Comparison of ENCODE assay signal across 31 cellular contexts in the genomic region with DNA sequence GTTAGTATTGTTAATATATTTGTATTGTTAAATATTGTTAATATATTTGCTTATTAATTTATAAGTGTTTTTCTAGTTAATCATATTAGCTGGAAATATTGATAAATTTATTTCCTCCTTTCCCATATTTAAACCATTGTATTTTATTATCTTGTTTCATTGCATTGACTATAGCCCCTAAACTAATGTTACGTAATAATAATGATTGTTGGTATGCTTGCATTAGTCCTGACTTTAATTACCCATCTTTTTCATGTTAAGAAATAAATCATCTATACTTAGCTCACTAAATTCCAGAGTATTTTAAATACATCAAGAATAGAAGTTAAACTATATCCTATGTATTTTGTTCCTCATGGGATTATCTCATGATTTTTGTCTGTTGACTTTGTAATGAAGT.
DNase-seq lines count a peak whose midpoint lies in the region; ATAC-seq, FAIRE-seq and TF ChIP-seq lines count a peak whose summit lies in the region.
"Had no signal": no experiment of that assay in that cellular context is flagged by ENCODE, and none has a peak within 500 bp of the region (broad histone marks: within the 10 kb centered on the region; RNA-seq: fewer than 3 reads in every experiment).

No MANE protein-coding gene starts in this region.

- no peak overlapping the region for H4K5ac ChIP-seq in IMR-90 (ENCODE audit: low read depth, low read length)

- BruUV-seq in HepG2 (replicated peaks; lab: Mats Ljungman, UMichigan) (no TSS peak), IMR-90 (replicated peaks; lab: Mats Ljungman, UMichigan) (no TSS peak), K562 (replicated peaks; lab: Mats Ljungman, UMichigan) (no TSS peak)

- H3K4me2 ChIP-seq in HepG2 (ENCODE audit: low read depth, low read length) (no peak overlapping the region), IMR-90 (ENCODE audit: low read depth, low read length) (no peak overlapping the region), K562 (ENCODE audit: insufficient read depth, low read length) (no peak overlapping the region)
- H3K4me2 ChIP-seq: A549; BLaER1; BLaER1 treated with 17β-estradiol and CSF1 and Interleukin-3, amounts not matched to agents 10 nM and 100 nM had no signal

- H4K20me1 ChIP-seq in HepG2 (ENCODE audit: insufficient read depth, low read length), result no peaks in the 10 kb centered on the region
- H4K20me1 ChIP-seq in IMR-90 (ENCODE audit: insufficient read depth, low read length), result no peaks in the 10 kb centered on the region
- no peaks in the 10 kb centered on the region for H4K20me1 ChIP-seq in K562 (replicated peaks; ENCODE audit: control insufficient read depth, insufficient read depth, low read length)
- H4K20me1 ChIP-seq: BLaER1; BLaER1 treated with 17β-estradiol and CSF1 and Interleukin-3, amounts not matched to agents 10 nM and 100 nM had no signal

- no peak overlapping the region for H3K4ac ChIP-seq in IMR-90 (ENCODE audit: low read depth, low read length)

- DNase-seq in HepG2 (ENCODE audit: low spot score) (no peak), right lobe of liver (no peak), IMR-90 (no peak), K562 (ENCODE audit: extremely low read depth in 1 of 4, low spot score in 3 of 4) (no peak), EL (no peak)
- DNase-seq: 8988T; ACHN; AML-193; BE2C; C1 segment of cervical spinal cord; Caco-2; Calu3; CD4-positive, alpha-beta memory T cell; CD4-positive, alpha-beta T cell; CD4-positive, CD25-positive, alpha-beta regulatory T cell; CD8-positive, alpha-beta memory T cell; CD8-positive, alpha-beta T cell; COR-L47; DMS 273 treated with DMSO at 0.1 percent for 48 hours; DMS153; DMS53; DMS79; DMS79 treated with DMSO at 0.1 percent for 48 hours; DND-41 had no signal

- H3K36me3 ChIP-seq in HepG2 (replicated peaks in 1 of 2; ENCODE audit: control insufficient read depth in 1 of 2, insufficient read depth in 2 of 2, low read length in 2 of 2) (no peaks in the 10 kb centered on the region), right lobe of liver (no peaks in the 10 kb centered on the region), IMR-90 (ENCODE audit: control insufficient read depth, insufficient read depth, low read length) (no peaks in the 10 kb centered on the region), K562 (ENCODE audit: control insufficient read depth, insufficient read depth, low read length) (no peaks in the 10 kb centered on the region)
- H3K36me3 ChIP-seq: BE2C; BLaER1; BLaER1 treated with 17β-estradiol and CSF1 and Interleukin-3, amounts not matched to agents 10 nM and 100 nM had no signal

- TF ChIP-seq POLR2A in HepG2 (IDR thresholded peaks at IDR 0.05; ENCODE audit: insufficient read depth in 1 of 2, low read depth in 2 of 2, low read length in 2 of 2), result no peak
- no peak for TF ChIP-seq POLR2A in right lobe of liver (IDR thresholded peaks at IDR 0.05)
- no peak for TF ChIP-seq POLR2A in IMR-90 (IDR thresholded peaks at IDR 0.05; ENCODE audit: low read depth, low read length)
- no peak for TF ChIP-seq POLR2A in K562 (conservative IDR thresholded peaks at IDR 0.05)

- FAIRE-seq in HepG2 (lab: Jason Lieb, UNC) (no peak), K562 (lab: Jason Lieb, UNC) (no peak)
- FAIRE-seq: A549, D721Med had no signal

- ATAC-seq in HepG2 (no peak), right lobe of liver (no peak), IMR-90 (ENCODE audit: low read depth) (no peak), K562 (no peak), GM18861 (IDR thresholded peaks at IDR 0.05; ENCODE audit: unreplicated experiment) (no peak)
- ATAC-seq: A549; CD8-positive, alpha-beta T cell had no signal

- no peak for TF ChIP-seq CTCF in HepG2 (CRISPR knock-in tag; IDR thresholded peaks at IDR 0.05)
- TF ChIP-seq CTCF in right lobe of liver (IDR thresholded peaks at IDR 0.05), result no peak
- TF ChIP-seq CTCF in IMR-90 (conservative IDR thresholded peaks at IDR 0.05; ENCODE audit: low read depth, low read length), result no peak
- TF ChIP-seq CTCF in K562 (IDR thresholded peaks at IDR 0.05 in 2 of 3, conservative IDR thresholded peaks at IDR 0.05 in 1 of 3; ENCODE audit: insufficient read depth in 2 of 3, low read depth in 1 of 3, low read length in 3 of 3), result no peak

- H3K4me1 ChIP-seq in HepG2 (ENCODE audit: insufficient read depth, low read length) (no peaks in the 10 kb centered on the region), right lobe of liver (no peaks in the 10 kb centered on the region), IMR-90 (ENCODE audit: control insufficient read depth, insufficient read depth, low read length) (no peaks in the 10 kb centered on the region), K562 (replicated peaks in 1 of 2; ENCODE audit: control insufficient read depth in 2 of 2, insufficient read depth in 2 of 2, low read length in 2 of 2) (peaks cover 0 to 5% of the 10 kb centered on the region in 2 experiments; a peak in 2 of 5 replicates)
- H3K4me1 ChIP-seq: A549; BE2C; BLaER1; BLaER1 treated with 17β-estradiol and CSF1 and Interleukin-3, amounts not matched to agents 10 nM and 100 nM; Caco-2 had no signal

- H2BK120ac ChIP-seq in IMR-90 (ENCODE audit: low read depth, low read length), result no peak overlapping the region

- no peak overlapping the region for H2BK5ac ChIP-seq in IMR-90 (ENCODE audit: low read depth, low read length, poor library complexity, severe bottlenecking)

- TF ChIP-seq EP300 in HepG2 (IDR thresholded peaks at IDR 0.05; ENCODE audit: low read depth in 2 of 2, low read length in 2 of 2) (no peak), HepG2 (CRISPR knock-in tag; IDR thresholded peaks at IDR 0.05; ENCODE audit: borderline replicate concordance) (no peak), K562 (IDR thresholded peaks at IDR 0.05; ENCODE audit: low read length) (no peak)

- no peak overlapping the region for H3K18ac ChIP-seq in IMR-90 (ENCODE audit: low read depth, low read length)

- H3K9ac ChIP-seq in HepG2 (ENCODE audit: insufficient read depth, low read depth, low read length) (no peak overlapping the region), IMR-90 (ENCODE audit: low read depth, low read length) (no peak overlapping the region), K562 (ENCODE audit: insufficient read depth in 1 of 2, low read depth in 2 of 2, low read length in 2 of 2) (no peak overlapping the region)
- H3K9ac ChIP-seq: BLaER1; BLaER1 treated with 17β-estradiol and CSF1 and Interleukin-3, amounts not matched to agents 10 nM and 100 nM had no signal

- in situ Hi-C loops in HepG2 (cut with HindIII; ENCODE audit: extremely low pct_ligation_motif_present, low pct_unique_long_range_greater_than_20kb) (no loop called here), IMR-90 (cut with MboI; ENCODE audit: low sequenced_read_pairs) (no loop called here), K562 (cut with MboI) (no loop called here)

- no peak overlapping the region for H4K8ac ChIP-seq in IMR-90 (ENCODE audit: low read depth in 2 of 2, low read length in 2 of 2)

- dilution Hi-C loops in IMR-90 (cut with HindIII; ENCODE audit: low sequenced_read_pairs, unreplicated experiment), result no loop called here

- no peaks in the 10 kb centered on the region for H3K79me2 ChIP-seq in HepG2 (ENCODE audit: insufficient read depth, low read length)
- no peaks in the 10 kb centered on the region for H3K79me2 ChIP-seq in K562 (ENCODE audit: control insufficient read depth, insufficient read depth, low read length)

- no peak overlapping the region for H2BK20ac ChIP-seq in IMR-90 (ENCODE audit: low read depth, low read length)

- H3K14ac ChIP-seq in IMR-90 (replicated peaks; ENCODE audit: low read depth, low read length), result no peak overlapping the region

- CTCF ChIA-PET in HepG2 (lab: Yijun Ruan, JAX; ENCODE audit: low intra/inter-chr PET ratio, low total read pairs), result no interaction called here
- CTCF ChIA-PET in IMR-90 (lab: Yijun Ruan, JAX), result no interaction called here
- CTCF ChIA-PET in K562 (lab: Yijun Ruan, JAX; ENCODE audit: low intra/inter-chr PET ratio), result no interaction called here

- POLR2A ChIA-PET in HepG2 (lab: Yijun Ruan, JAX) (no interaction called here), IMR-90 (lab: Charles Lee; ENCODE audit: unreplicated experiment) (no interaction called here), K562 (lab: Yijun Ruan, JAX) (no interaction called here)

- H3K56ac ChIP-seq in IMR-90 (ENCODE audit: extremely low read depth, insufficient read depth, low read length), result no peak overlapping the region

- no peak overlapping the region for H2BK15ac ChIP-seq in IMR-90 (ENCODE audit: low read depth, low read length)

- H3K27me3 ChIP-seq in HepG2 (ENCODE audit: control insufficient read depth in 1 of 2, insufficient read depth in 2 of 2, low read length in 2 of 2) (no peaks in the 10 kb centered on the region), right lobe of liver (no peaks in the 10 kb centered on the region), IMR-90 (ENCODE audit: control insufficient read depth, insufficient read depth, low read length) (no peaks in the 10 kb centered on the region), K562 (ENCODE audit: control insufficient read depth in 2 of 2, insufficient read depth in 2 of 2, low read length in 2 of 2) (no peaks in the 10 kb centered on the region)
- H3K27me3 ChIP-seq: BE2C; BLaER1; BLaER1 treated with 17β-estradiol and CSF1 and Interleukin-3, amounts not matched to agents 10 nM and 100 nM had no signal

- 49% methylated on average over 1 of the region's 1 CpG for whole genome bisulfite sequencing in HepG2 (ENCODE audit: low lambda C conversion rate)
- WGBS in right lobe of liver (ENCODE audit: insufficient coverage, low coverage, low lambda C conversion rate, missing lambda C conversion rate), result 100% methylated on average over 1 of the region's 1 CpG
- WGBS in IMR-90 (ENCODE audit: extremely low coverage in 2 of 2, insufficient read length in 1 of 2), 2 experiments, result no CpG with 5 or more reads among the region's 1 CpG
- 100% methylated on average over 1 of the region's 1 CpG for WGBS in K562 (ENCODE audit: insufficient coverage, low coverage, missing lambda C conversion rate)

- TF ChIP-seq RAD21 in HepG2 (CRISPR knock-in tag; IDR thresholded peaks at IDR 0.05) (no peak), IMR-90 (IDR thresholded peaks at IDR 0.05; ENCODE audit: low read length) (no peak), K562 (CRISPR knock-in tag; conservative IDR thresholded peaks at IDR 0.05 in 1 of 2, IDR thresholded peaks at IDR 0.05 in 1 of 2) (no peak)

- no peak overlapping the region for H3K27ac ChIP-seq in HepG2 (ENCODE audit: extremely low read length, insufficient read depth, low read length)
- no peak overlapping the region for H3K27ac ChIP-seq in right lobe of liver
- H3K27ac ChIP-seq in IMR-90 (ENCODE audit: insufficient read depth, low read length), result no peak overlapping the region
- H3K27ac ChIP-seq in K562 (ENCODE audit: extremely low read depth, low read depth, low read length), result no peak overlapping the region; the same call in 2 of the 3 replicates
- H3K27ac ChIP-seq: 22Rv1; A549; BLaER1; BLaER1 treated with 17β-estradiol and CSF1 and Interleukin-3, amounts not matched to agents 10 nM and 100 nM; C4-2B had no signal

- no peak overlapping the region for H3K4me3 ChIP-seq in HepG2 (replicated peaks in 1 of 3; ENCODE audit: insufficient read depth in 1 of 3, low read depth in 2 of 3, low read length in 3 of 3)
- no peak overlapping the region for H3K4me3 ChIP-seq in right lobe of liver
- no peak overlapping the region for H3K4me3 ChIP-seq in IMR-90 (ENCODE audit: insufficient read depth, low read depth, low read length)
- H3K4me3 ChIP-seq in K562, result no peak overlapping the region
- H3K4me3 ChIP-seq: A549; BLaER1; BLaER1 treated with 17β-estradiol and CSF1 and Interleukin-3, amounts not matched to agents 10 nM and 100 nM had no signal

- H2AK9ac ChIP-seq in IMR-90 (replicated peaks; ENCODE audit: low read depth, low read length, poor library complexity), result no peak overlapping the region

- intact Hi-C loops in HepG2 (cut with micrococcal nuclease; ENCODE audit: unreplicated experiment), result no loop called here
- intact Hi-C loops in right lobe of liver (cut with DNase I), result no loop called here
- intact Hi-C loops in IMR-90 (cut with micrococcal nuclease), result no loop called here
- intact Hi-C loops in K562 (cut with micrococcal nuclease), result no loop called here

- no peak overlapping the region for H2AFZ ChIP-seq in HepG2 (ENCODE audit: low read length)
- no peak overlapping the region for H2AFZ ChIP-seq in IMR-90 (replicated peaks; ENCODE audit: low read length, poor library complexity)
- H2AFZ ChIP-seq in K562 (ENCODE audit: low read depth, low read length), result no peak overlapping the region

- no peak overlapping the region for H2AK5ac ChIP-seq in IMR-90 (ENCODE audit: low read depth, low read length)

- H3K9me1 ChIP-seq in IMR-90 (ENCODE audit: insufficient read depth, low read length) (no peaks in the 10 kb centered on the region), K562 (ENCODE audit: control insufficient read depth, insufficient read depth, low read length) (no peaks in the 10 kb centered on the region)

- H3K23ac ChIP-seq in IMR-90 (ENCODE audit: low read depth, low read length), result no peak overlapping the region

- H3K9me3 ChIP-seq in HepG2 (ENCODE audit: low read length) (no peaks in the 10 kb centered on the region), right lobe of liver (no peaks in the 10 kb centered on the region), IMR-90 (ENCODE audit: control insufficient read depth, insufficient read depth, low read length) (no peaks in the 10 kb centered on the region), K562 (replicated peaks; ENCODE audit: control insufficient read depth, insufficient read depth, low read depth, low read length) (no peaks in the 10 kb centered on the region)
- H3K9me3 ChIP-seq: A549; BE2C; BLaER1; BLaER1 treated with 17β-estradiol and CSF1 and Interleukin-3, amounts not matched to agents 10 nM and 100 nM; Caco-2 had no signal

- H4K91ac ChIP-seq in IMR-90 (ENCODE audit: insufficient read depth, low read depth, low read length), result no peak overlapping the region

- no peaks in the 10 kb centered on the region for H3K79me1 ChIP-seq in IMR-90 (ENCODE audit: low read depth in 1 of 2, low read length in 2 of 2)
